16 cellular contexts compared by ENCODE assay signal in genomic region chr12:118144499-118144898, GRCh38. TPM values are rescaled to one million over a fixed set of nuclear protein-coding genes. Genes with fewer than 3 reads are reported as not detected.
DNase-seq lines count a peak whose midpoint lies in the region; ATAC-seq lines count a peak whose summit lies in the region.
"Had no signal": no experiment of that assay in that cellular context is flagged by ENCODE, and none has a peak within 500 bp of the region (broad histone marks: within the 10 kb centered on the region; RNA-seq: fewer than 3 reads in every experiment).

No MANE protein-coding gene starts in this region.

- H3K36me3 Mint-ChIP-seq in activated naive CD4-positive, alpha-beta T cell treated with anti-CD3 and anti-CD28 coated beads, Interleukin-2, amount 50 U/mL, for 72 hours: peaks cover 25 to 48% of the 10 kb centered on the region in 2 donors
- H3K36me3 Mint-ChIP-seq in activated T-helper 17 cell treated with anti-CD3 and anti-CD28 coated beads, Interleukin-2, amount 50 U/mL, for 72 hours (ENCODE audit: low read depth): peaks cover 98% of the 10 kb centered on the region
- peaks cover 29% of the 10 kb centered on the region for H3K36me3 Mint-ChIP-seq in memory B cell
- H3K36me3 Mint-ChIP-seq in stimulated activated effector memory CD8-positive, alpha-beta T cell treated with anti-CD3 and anti-CD28 coated beads, Interleukin-12 subunit alpha, Interleukin-12 subunit beta, amount 100 ng/mL, for 72 hours: peaks cover 97% of the 10 kb centered on the region

- no peak overlapping the region for H3K4me3 Mint-ChIP-seq in activated T-helper 17 cell treated with anti-CD3 and anti-CD28 coated beads, Interleukin-2, amount 50 U/mL, for 72 hours
- no peak overlapping the region for H3K4me3 Mint-ChIP-seq in memory B cell
- H3K4me3 Mint-ChIP-seq in stimulated activated effector memory CD8-positive, alpha-beta T cell treated with anti-CD3 and anti-CD28 coated beads, Interleukin-12 subunit alpha, Interleukin-12 subunit beta, amount 100 ng/mL, for 72 hours: no peak overlapping the region

- DNase-seq in activated naive CD4-positive, alpha-beta T cell treated with anti-CD3 and anti-CD28 coated beads, Interleukin-2, amount 50 U/mL, for 72 hours (ENCODE audit: low spot score in 2 of 2): no peak
- no peak for DNase-seq in activated naive CD4-positive, alpha-beta T cell (lab: John Stamatoyannopoulos, UW)
- DNase-seq in memory B cell (ENCODE audit: low spot score in 2 of 2): no peak
- DNase-seq in stimulated activated effector memory CD8-positive, alpha-beta T cell treated with anti-CD3 and anti-CD28 coated beads, Interleukin-12 subunit alpha, Interleukin-12 subunit beta, amount 100 ng/mL, for 72 hours (ENCODE audit: low spot score in 2 of 2): no peak
- DNase-seq in substantia nigra (lab: John Stamatoyannopoulos, UW): no peak
- no peak for DNase-seq in NOMO-1 treated with DMSO at 0.1 percent for 48 hours (lab: John Stamatoyannopoulos, UW; ENCODE audit: unreplicated experiment)
- DNase-seq: BE2C, DMS79, H7, Kasumi-1, NCI-H1417 treated with DMSO at 0.1 percent for 48 hours, NCI-H187, NCI-H446, NCI-H526 had no signal

- peak overlapping the region; percentile 79 to 86 for H3K27ac Mint-ChIP-seq in activated naive CD4-positive, alpha-beta T cell treated with anti-CD3 and anti-CD28 coated beads, Interleukin-2, amount 50 U/mL, for 72 hours
- peak overlapping the region; percentile 44 for H3K27ac Mint-ChIP-seq in activated T-helper 17 cell treated with anti-CD3 and anti-CD28 coated beads, Interleukin-2, amount 50 U/mL, for 72 hours
- peak overlapping the region; percentile 85 for H3K27ac Mint-ChIP-seq in memory B cell
- H3K27ac Mint-ChIP-seq in stimulated activated effector memory CD8-positive, alpha-beta T cell treated with anti-CD3 and anti-CD28 coated beads, Interleukin-12 subunit alpha, Interleukin-12 subunit beta, amount 100 ng/mL, for 72 hours: peak overlapping the region; percentile 90

- no peak overlapping the region for H3K27ac ChIP-seq in substantia nigra (ENCODE audit: low read depth, low read length, poor library complexity, severe bottlenecking)

- H3K4me1 Mint-ChIP-seq in activated T-helper 17 cell treated with anti-CD3 and anti-CD28 coated beads, Interleukin-2, amount 50 U/mL, for 72 hours: peaks cover 9% of the 10 kb centered on the region
- H3K4me1 Mint-ChIP-seq in memory B cell: peaks cover 11% of the 10 kb centered on the region
- peaks cover 20% of the 10 kb centered on the region for H3K4me1 Mint-ChIP-seq in stimulated activated effector memory CD8-positive, alpha-beta T cell treated with anti-CD3 and anti-CD28 coated beads, Interleukin-12 subunit alpha, Interleukin-12 subunit beta, amount 100 ng/mL, for 72 hours

- no peaks in the 10 kb centered on the region for H3K9me3 Mint-ChIP-seq in activated naive CD4-positive, alpha-beta T cell treated with anti-CD3 and anti-CD28 coated beads, Interleukin-2, amount 50 U/mL, for 72 hours
- no peaks in the 10 kb centered on the region for H3K9me3 Mint-ChIP-seq in activated T-helper 17 cell treated with anti-CD3 and anti-CD28 coated beads, Interleukin-2, amount 50 U/mL, for 72 hours
- H3K9me3 Mint-ChIP-seq in memory B cell: no peaks in the 10 kb centered on the region
- H3K9me3 Mint-ChIP-seq in stimulated activated effector memory CD8-positive, alpha-beta T cell treated with anti-CD3 and anti-CD28 coated beads, Interleukin-12 subunit alpha, Interleukin-12 subunit beta, amount 100 ng/mL, for 72 hours: no peaks in the 10 kb centered on the region

- H3K27me3 Mint-ChIP-seq in activated T-helper 17 cell treated with anti-CD3 and anti-CD28 coated beads, Interleukin-2, amount 50 U/mL, for 72 hours: no peaks in the 10 kb centered on the region
- no peaks in the 10 kb centered on the region for H3K27me3 Mint-ChIP-seq in memory B cell

- ATAC-seq in activated naive CD4-positive, alpha-beta T cell treated with anti-CD3 and anti-CD28 coated beads, Interleukin-2, amount 50 U/mL, for 72 hours: no peak
- no peak for ATAC-seq in activated T-helper 17 cell treated with anti-CD3 and anti-CD28 coated beads, Interleukin-2, amount 50 U/mL, for 72 hours (replicated peaks)
- ATAC-seq in memory B cell (ENCODE audit: low read depth): no peak
- no peak for ATAC-seq in stimulated activated effector memory CD8-positive, alpha-beta T cell treated with anti-CD3 and anti-CD28 coated beads, Interleukin-12 subunit alpha, Interleukin-12 subunit beta, amount 100 ng/mL, for 72 hours
- ATAC-seq: Right ventricle myocardium inferior had no signal

RNA-seq across cellular contexts. Expression of gene PEBP1, which starts 8.6 kb away (rescaled TPM):
- total RNA-seq in activated naive CD4-positive, alpha-beta T cell treated with anti-CD3 and anti-CD28 coated beads, Interleukin-2, amount 50 U/mL, for 72 hours: 100 to 1,000 TPM in 1 of 2 donors, 10 to 100 TPM in 1; 89.2 to 140 TPM
- 100 to 1,000 TPM in 1 of 2 donors, 10 to 100 TPM in 1; 86.0 to 182 TPM for total RNA-seq in activated T-helper 17 cell treated with anti-CD3 and anti-CD28 coated beads, Interleukin-2, amount 50 U/mL, for 72 hours

RNA-seq across cellular contexts. Expression of gene VSIG10, which starts 40.7 kb away (rescaled TPM):
- 1 to 10 TPM; 2.6 to 6.3 TPM for total RNA-seq in activated naive CD4-positive, alpha-beta T cell treated with anti-CD3 and anti-CD28 coated beads, Interleukin-2, amount 50 U/mL, for 72 hours
- 1 to 10 TPM; 5.9 to 9.6 TPM for total RNA-seq in activated T-helper 17 cell treated with anti-CD3 and anti-CD28 coated beads, Interleukin-2, amount 50 U/mL, for 72 hours
